Comparison of ENCODE assay signal across 21 cellular contexts in genomic region chr19:43812689-43813088, GRCh38. TPM values are rescaled to one million over a fixed set of nuclear protein-coding genes. Genes with fewer than 3 reads are reported as not detected.
"Had no signal": no experiment of that assay in that cellular context is flagged by ENCODE, and none has a peak within 500 bp of the region (broad histone marks: within the 10 kb centered on the region; RNA-seq: fewer than 3 reads in every experiment).

No MANE protein-coding gene starts in this region.

- H3K27ac ChIP-seq: body of pancreas, colonic mucosa, epithelial cell of prostate, neural progenitor cell, suprapubic skin, transverse colon, vagina, VCaP had no signal

- H3K4me3 ChIP-seq: body of pancreas, colonic mucosa, neural progenitor cell, suprapubic skin, transverse colon, vagina had no signal

- DNase-seq: activated CD4-positive, alpha-beta T cell treated with anti-CD3 and anti-CD28 coated beads, Interleukin-2, amount 50 U/mL, for 1 hour; activated CD4-positive, CD25-positive, alpha-beta regulatory T cell treated with anti-CD3 and anti-CD28 coated beads, Interleukin-2, amount 50 U/mL, for 72 hours; activated naive CD4-positive, alpha-beta T cell; activated T-cell treated with anti-CD3 and anti-CD28 coated beads for 4 hours; body of pancreas; caudate nucleus; colonic mucosa; endodermal cell; foreskin fibroblast; mesenchymal stem cell; naive thymus-derived CD4-positive, alpha-beta T cell; stimulated activated CD4-positive, alpha-beta T cell treated with anti-CD3 and anti-CD28 coated beads, Interleukin-2, amount 100 ng/mL, for 24 hours; T-helper 9 cell; transverse colon had no signal

- H3K9me3 ChIP-seq: body of pancreas, colonic mucosa, suprapubic skin, transverse colon, vagina had no signal

- H3K36me3 Mint-ChIP-seq: neural progenitor cell had no signal

- H3K36me3 ChIP-seq: colonic mucosa, neural progenitor cell, suprapubic skin, transverse colon, vagina had no signal

- ATAC-seq: body of pancreas; naive thymus-derived CD4-positive, alpha-beta T cell had no signal

- H3K4me1 ChIP-seq: body of pancreas, colonic mucosa, neural progenitor cell, transverse colon, vagina had no signal

- H3K4me1 Mint-ChIP-seq: endodermal cell, neural progenitor cell had no signal

- H3K4me2 ChIP-seq: neural progenitor cell had no signal

- H2AFZ ChIP-seq: neural progenitor cell had no signal

- H3K27ac Mint-ChIP-seq: endodermal cell; naive thymus-derived CD4-positive, alpha-beta T cell; neural progenitor cell; progenitor cell of endocrine pancreas; stimulated activated naive CD8-positive, alpha-beta T cell treated with anti-CD3 and anti-CD28 coated beads, Interleukin-15, Interleukin-2, amounts not matched to agents 100 ng/mL and 50 ng/mL, for 24 hours had no signal

- H3K4me3 Mint-ChIP-seq: endodermal cell; naive thymus-derived CD4-positive, alpha-beta T cell; neural progenitor cell; stimulated activated naive CD8-positive, alpha-beta T cell treated with anti-CD3 and anti-CD28 coated beads, Interleukin-15, Interleukin-2, amounts not matched to agents 100 ng/mL and 50 ng/mL, for 24 hours had no signal

- H3K9me3 Mint-ChIP-seq: endodermal cell; stimulated activated naive CD8-positive, alpha-beta T cell treated with anti-CD3 and anti-CD28 coated beads, Interleukin-15, Interleukin-2, amounts not matched to agents 100 ng/mL and 50 ng/mL, for 24 hours had no signal

RNA-seq across cellular contexts. Expression of gene LYPD5, which starts 10.4 kb away (rescaled TPM):
- total RNA-seq: body of pancreas, progenitor cell of endocrine pancreas had no signal

RNA-seq across cellular contexts. Expression of gene KCNN4, which starts 31.9 kb away (rescaled TPM):
- total RNA-seq: endodermal cell had no signal
